ENCODE assay signal across 1 cellular context in genomic region chr6:75934643-75935472, GRCh38.
TF ChIP-seq lines count a peak whose summit lies in the region.

No MANE protein-coding gene starts in this region.

TF ChIP-seq in HepG2, 621 proteins besides CTCF, POLR2A, EP300 and RAD21 (continued from another document and continues in another):
- TF ChIP-seq, protein P1, sequence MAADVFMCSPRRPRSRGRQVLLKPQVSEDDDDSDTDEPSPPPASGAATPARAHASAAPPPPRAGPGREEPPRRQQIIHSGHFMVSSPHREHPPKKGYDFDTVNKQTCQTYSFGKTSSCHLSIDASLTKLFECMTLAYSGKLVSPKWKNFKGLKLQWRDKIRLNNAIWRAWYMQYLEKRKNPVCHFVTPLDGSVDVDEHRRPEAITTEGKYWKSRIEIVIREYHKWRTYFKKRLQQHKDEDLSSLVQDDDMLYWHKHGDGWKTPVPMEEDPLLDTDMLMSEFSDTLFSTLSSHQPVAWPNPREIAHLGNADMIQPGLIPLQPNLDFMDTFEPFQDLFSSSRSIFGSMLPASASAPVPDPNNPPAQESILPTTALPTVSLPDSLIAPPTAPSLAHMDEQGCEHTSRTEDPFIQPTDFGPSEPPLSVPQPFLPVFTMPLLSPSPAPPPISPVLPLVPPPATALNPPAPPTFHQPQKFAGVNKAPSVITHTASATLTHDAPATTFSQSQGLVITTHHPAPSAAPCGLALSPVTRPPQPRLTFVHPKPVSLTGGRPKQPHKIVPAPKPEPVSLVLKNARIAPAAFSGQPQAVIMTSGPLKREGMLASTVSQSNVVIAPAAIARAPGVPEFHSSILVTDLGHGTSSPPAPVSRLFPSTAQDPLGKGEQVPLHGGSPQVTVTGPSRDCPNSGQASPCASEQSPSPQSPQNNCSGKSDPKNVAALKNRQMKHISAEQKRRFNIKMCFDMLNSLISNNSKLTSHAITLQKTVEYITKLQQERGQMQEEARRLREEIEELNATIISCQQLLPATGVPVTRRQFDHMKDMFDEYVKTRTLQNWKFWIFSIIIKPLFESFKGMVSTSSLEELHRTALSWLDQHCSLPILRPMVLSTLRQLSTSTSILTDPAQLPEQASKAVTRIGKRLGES (CRISPR knock-in tag; IDR thresholded peaks at IDR 0.05; ENCODE audit: borderline replicate concordance): no peak
- TF ChIP-seq ZNF569 (CRISPR knock-in tag; IDR thresholded peaks at IDR 0.05; ENCODE audit: borderline replicate concordance) (no peak), ZNF883 (CRISPR knock-in tag; IDR thresholded peaks at IDR 0.05; ENCODE audit: not compliant biosample characterization) (peak; percentile 50), ZNF362 (CRISPR knock-in tag; IDR thresholded peaks at IDR 0.05; ENCODE audit: borderline replicate concordance) (no peak), ZNF20 (CRISPR knock-in tag; IDR thresholded peaks at IDR 0.05) (no peak), ZNF674 (CRISPR knock-in tag; IDR thresholded peaks at IDR 0.05; ENCODE audit: low read depth) (no peak), STAG1 (CRISPR knock-in tag; IDR thresholded peaks at IDR 0.05) (peak; percentile 75), ATF4 (CRISPR knock-in tag; IDR thresholded peaks at IDR 0.05) (no peak), PCBP2 (optimal IDR thresholded peaks at IDR 0.05; ENCODE audit: low read depth, low read length, poor library complexity, severe bottlenecking) (no peak), ZNF501 (CRISPR knock-in tag; IDR thresholded peaks at IDR 0.05) (peak; percentile 71), GFI1 (CRISPR knock-in tag; IDR thresholded peaks at IDR 0.05; ENCODE audit: borderline replicate concordance) (no peak), SRSF1 (optimal IDR thresholded peaks at IDR 0.05; ENCODE audit: low read depth, low read length) (no peak), ISX (CRISPR knock-in tag; conservative IDR thresholded peaks at IDR 0.05) (no peak), ZNF460 (CRISPR knock-in tag; IDR thresholded peaks at IDR 0.05; ENCODE audit: borderline replicate concordance) (no peak), ZFP37 (CRISPR knock-in tag; IDR thresholded peaks at IDR 0.05; ENCODE audit: borderline replicate concordance) (no peak), HMGXB4 (CRISPR knock-in tag; IDR thresholded peaks at IDR 0.05; ENCODE audit: borderline replicate concordance in 1 of 2, low read depth in 1 of 2) (0 out of 4 replicates have a peak, but pooled peaks of 1 of the 2 experiments have one; percentile 30), FOSL1 (CRISPR knock-in tag; IDR thresholded peaks at IDR 0.05; ENCODE audit: borderline replicate concordance) (peak; percentile 29; the same call in 1 of the 2 replicates), KDM4B (CRISPR knock-in tag; IDR thresholded peaks at IDR 0.05) (0 out of 2 replicates have a peak, but pooled peaks have one; percentile 45), CSRNP2 (CRISPR knock-in tag; conservative IDR thresholded peaks at IDR 0.05; ENCODE audit: low read depth) (no peak), PAX8 (CRISPR knock-in tag; IDR thresholded peaks at IDR 0.05; ENCODE audit: borderline replicate concordance) (no peak), CENPT (CRISPR knock-in tag; IDR thresholded peaks at IDR 0.05; ENCODE audit: low read depth) (no peak), KLF16 (CRISPR knock-in tag; IDR thresholded peaks at IDR 0.05) (no peak), RFXAP (CRISPR knock-in tag; IDR thresholded peaks at IDR 0.05; ENCODE audit: borderline replicate concordance) (no peak), NCOA5 (CRISPR knock-in tag; IDR thresholded peaks at IDR 0.05) (no peak), CAMTA2 (CRISPR knock-in tag; IDR thresholded peaks at IDR 0.05; ENCODE audit: borderline replicate concordance) (no peak), MAX (IDR thresholded peaks at IDR 0.05) (0 out of 2 replicates have a peak, but pooled peaks have one; percentile 12), MED1 (CRISPR knock-in tag; IDR thresholded peaks at IDR 0.05) (peak; percentile 15; the same call in 1 of the 2 replicates), ZNF24 (IDR thresholded peaks at IDR 0.05) (no peak), CREBL2 (CRISPR knock-in tag; IDR thresholded peaks at IDR 0.05; ENCODE audit: borderline replicate concordance) (no peak), ZUFSP (CRISPR knock-in tag; IDR thresholded peaks at IDR 0.05; ENCODE audit: borderline replicate concordance) (no peak), ZFP90 (CRISPR knock-in tag; IDR thresholded peaks at IDR 0.05; ENCODE audit: borderline replicate concordance) (peak; percentile 53; the same call in 1 of the 2 replicates), TFAP4 (IDR thresholded peaks at IDR 0.05; ENCODE audit: borderline replicate concordance, low read depth) (peak; percentile 69; the same call in 1 of the 2 replicates), KLF12 (CRISPR knock-in tag; IDR thresholded peaks at IDR 0.05; ENCODE audit: borderline replicate concordance) (no peak), ZNF232 (CRISPR knock-in tag; IDR thresholded peaks at IDR 0.05; ENCODE audit: borderline replicate concordance) (no peak), ZBTB8A (CRISPR knock-in tag; IDR thresholded peaks at IDR 0.05; ENCODE audit: borderline replicate concordance, low read depth) (no peak), PHF21A (CRISPR knock-in tag; IDR thresholded peaks at IDR 0.05) (no peak), SAP130 (CRISPR knock-in tag; IDR thresholded peaks at IDR 0.05; ENCODE audit: low read depth) (0 out of 2 replicates have a peak, but pooled peaks have one; percentile 12), HOXA5 (CRISPR knock-in tag; IDR thresholded peaks at IDR 0.05) (0 out of 2 replicates have a peak, but pooled peaks have one; percentile 39), ZNF816 (CRISPR knock-in tag; IDR thresholded peaks at IDR 0.05; ENCODE audit: borderline replicate concordance) (no peak), ZNF782 (CRISPR knock-in tag; IDR thresholded peaks at IDR 0.05; ENCODE audit: borderline replicate concordance) (no peak), ZSCAN9 (CRISPR knock-in tag; IDR thresholded peaks at IDR 0.05; ENCODE audit: borderline replicate concordance) (no peak), GTF3A (CRISPR knock-in tag; conservative IDR thresholded peaks at IDR 0.05) (no peak), ZNF225 (CRISPR knock-in tag; IDR thresholded peaks at IDR 0.05) (no peak)
- TF ChIP-seq, protein P2, sequence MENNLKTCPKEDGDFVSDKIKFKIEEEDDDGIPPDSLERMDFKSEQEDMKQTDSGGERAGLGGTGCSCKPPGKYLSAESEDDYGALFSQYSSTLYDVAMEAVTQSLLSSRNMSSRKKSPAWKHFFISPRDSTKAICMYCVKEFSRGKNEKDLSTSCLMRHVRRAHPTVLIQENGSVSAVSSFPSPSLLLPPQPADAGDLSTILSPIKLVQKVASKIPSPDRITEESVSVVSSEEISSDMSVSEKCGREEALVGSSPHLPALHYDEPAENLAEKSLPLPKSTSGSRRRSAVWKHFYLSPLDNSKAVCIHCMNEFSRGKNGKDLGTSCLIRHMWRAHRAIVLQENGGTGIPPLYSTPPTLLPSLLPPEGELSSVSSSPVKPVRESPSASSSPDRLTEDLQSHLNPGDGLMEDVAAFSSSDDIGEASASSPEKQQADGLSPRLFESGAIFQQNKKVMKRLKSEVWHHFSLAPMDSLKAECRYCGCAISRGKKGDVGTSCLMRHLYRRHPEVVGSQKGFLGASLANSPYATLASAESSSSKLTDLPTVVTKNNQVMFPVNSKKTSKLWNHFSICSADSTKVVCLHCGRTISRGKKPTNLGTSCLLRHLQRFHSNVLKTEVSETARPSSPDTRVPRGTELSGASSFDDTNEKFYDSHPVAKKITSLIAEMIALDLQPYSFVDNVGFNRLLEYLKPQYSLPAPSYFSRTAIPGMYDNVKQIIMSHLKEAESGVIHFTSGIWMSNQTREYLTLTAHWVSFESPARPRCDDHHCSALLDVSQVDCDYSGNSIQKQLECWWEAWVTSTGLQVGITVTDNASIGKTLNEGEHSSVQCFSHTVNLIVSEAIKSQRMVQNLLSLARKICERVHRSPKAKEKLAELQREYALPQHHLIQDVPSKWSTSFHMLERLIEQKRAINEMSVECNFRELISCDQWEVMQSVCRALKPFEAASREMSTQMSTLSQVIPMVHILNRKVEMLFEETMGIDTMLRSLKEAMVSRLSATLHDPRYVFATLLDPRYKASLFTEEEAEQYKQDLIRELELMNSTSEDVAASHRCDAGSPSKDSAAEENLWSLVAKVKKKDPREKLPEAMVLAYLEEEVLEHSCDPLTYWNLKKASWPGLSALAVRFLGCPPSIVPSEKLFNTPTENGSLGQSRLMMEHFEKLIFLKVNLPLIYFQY (CRISPR knock-in tag; IDR thresholded peaks at IDR 0.05; ENCODE audit: borderline replicate concordance): no peak
- TF ChIP-seq, protein P3, sequence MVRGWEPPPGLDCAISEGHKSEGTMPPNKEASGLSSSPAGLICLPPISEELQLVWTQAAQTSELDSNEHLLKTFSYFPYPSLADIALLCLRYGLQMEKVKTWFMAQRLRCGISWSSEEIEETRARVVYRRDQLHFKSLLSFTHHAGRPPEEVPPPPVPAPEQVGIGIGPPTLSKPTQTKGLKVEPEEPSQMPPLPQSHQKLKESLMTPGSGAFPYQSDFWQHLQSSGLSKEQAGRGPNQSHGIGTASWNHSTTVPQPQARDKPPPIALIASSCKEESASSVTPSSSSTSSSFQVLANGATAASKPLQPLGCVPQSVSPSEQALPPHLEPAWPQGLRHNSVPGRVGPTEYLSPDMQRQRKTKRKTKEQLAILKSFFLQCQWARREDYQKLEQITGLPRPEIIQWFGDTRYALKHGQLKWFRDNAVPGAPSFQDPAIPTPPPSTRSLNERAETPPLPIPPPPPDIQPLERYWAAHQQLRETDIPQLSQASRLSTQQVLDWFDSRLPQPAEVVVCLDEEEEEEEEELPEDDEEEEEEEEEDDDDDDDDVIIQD (CRISPR knock-in tag; IDR thresholded peaks at IDR 0.05; ENCODE audit: low read depth): no peak
